13 cellular contexts compared by ENCODE assay signal in genomic region chr20:41392871-41393704, GRCh38. TPM values are rescaled to one million over a fixed set of nuclear protein-coding genes. Genes with fewer than 3 reads are reported as not detected.
A peak's percentile ranks its signal among the peaks of the same experiment; 100 is the strongest.
DNase-seq lines count a peak whose midpoint lies in the region; ATAC-seq, FAIRE-seq and TF ChIP-seq lines count a peak whose summit lies in the region.
"Had no signal": no experiment of that assay in that cellular context is flagged by ENCODE, and none has a peak within 500 bp of the region (broad histone marks: within the 10 kb centered on the region; RNA-seq: fewer than 3 reads in every experiment).

No MANE protein-coding gene starts in this region.

- no peak for TF ChIP-seq CTCF in body of pancreas (IDR thresholded peaks at IDR 0.05)
- no peak for TF ChIP-seq CTCF in D721Med (IDR thresholded peaks at IDR 0.05; ENCODE audit: insufficient read depth, missing control alignments)

- H3K4me1 ChIP-seq in body of pancreas: no peaks in the 10 kb centered on the region
- H3K4me1 ChIP-seq in neuron (ENCODE audit: insufficient read depth, low read length): peaks cover 37% of the 10 kb centered on the region

- TF ChIP-seq POLR2A in body of pancreas (IDR thresholded peaks at IDR 0.05): no peak

- H3K36me3 ChIP-seq in body of pancreas (replicated peaks in 1 of 2; ENCODE audit: insufficient read depth in 1 of 2, low read depth in 2 of 2) (no peaks in the 10 kb centered on the region), neuron (ENCODE audit: insufficient read depth, low read length) (no peaks in the 10 kb centered on the region)

- peak overlapping the region; percentile 17 for H2AFZ ChIP-seq in neuron (ENCODE audit: low read depth, low read length)

- no peak for FAIRE-seq in D721Med (lab: Jason Lieb, UNC)
- FAIRE-seq: A204.1, GM18507 had no signal

- WGBS in body of pancreas, 2 donors: 68 to 79% methylated on average over 9 to 12 of the region's 12 CpGs

- peak; percentile 59 for ATAC-seq in body of pancreas
- ATAC-seq in HG03025 (IDR thresholded peaks at IDR 0.05; ENCODE audit: low FRiP score, unreplicated experiment): no peak
- ATAC-seq in stimulated activated naive CD8-positive, alpha-beta T cell treated with anti-CD3 and anti-CD28 coated beads, Interleukin-15, Interleukin-2, amounts not matched to agents 100 U/mL and 50 U/mL, for 24 hours: no peak

- intact Hi-C loops in body of pancreas (cut with DNase I) (no loop called here), head of caudate nucleus (cut with DNase I) (no loop called here)

- no peaks in the 10 kb centered on the region for H3K27me3 ChIP-seq in body of pancreas
- H3K27me3 ChIP-seq in neuron (ENCODE audit: insufficient read depth, low read length): no peaks in the 10 kb centered on the region

- H3K27ac ChIP-seq in body of pancreas: no peak overlapping the region

- DNase-seq in AG20443 (ENCODE audit: low spot score) (peak; percentile 42), body of pancreas (peak in 3 of 4 donors; percentile 37 to 58 (median 44)), head of caudate nucleus (peak in 39 of 42 donors; percentile 12 to 78 (median 56)), DMS 273 (lab: John Stamatoyannopoulos, UW; ENCODE audit: unreplicated experiment) (no peak), D721Med (ENCODE audit: insufficient read length, low spot score) (no peak)
- DNase-seq in stimulated activated naive CD8-positive, alpha-beta T cell treated with anti-CD3 and anti-CD28 coated beads, Interleukin-15, Interleukin-2, amounts not matched to agents 100 U/mL and 50 U/mL, for 24 hours: no peak
- DNase-seq: NCI-H1930 had no signal

- no peak overlapping the region for H3K4me3 ChIP-seq in body of pancreas
- no peak overlapping the region for H3K4me3 ChIP-seq in neuron (ENCODE audit: low read length)
- H3K4me3 ChIP-seq: skin epidermis had no signal

- H3K9me3 ChIP-seq in body of pancreas: no peaks in the 10 kb centered on the region
- H3K9me3 ChIP-seq in neuron (ENCODE audit: low read length): peaks cover 2% of the 10 kb centered on the region

RNA-seq across cellular contexts. Expression of gene EMILIN3, which starts 26.5 kb away (rescaled TPM):
- total RNA-seq in body of pancreas: under 1 TPM in 1 of 2 donors, not detected in 1; 0.26 TPM
- total RNA-seq: T-helper 2 cell treated with Interferon-gamma antibody and Interleukin-4, amounts not matched to agents 100 ng/mL and 5 ng/mL, for 36 hours had no signal

RNA-seq across cellular contexts. Expression of gene LPIN3, which starts 52.5 kb away (rescaled TPM):
- total RNA-seq in body of pancreas: 10 to 100 TPM; 11.9 to 50.1 TPM

Comparison
In these comparisons a context has a peak if more than half of its experiments do, and no peak if none do; other contexts are left out.
1. DNase-seq: peak in AG20443 (single experiment), body of pancreas (3 of 4) and head of caudate nucleus (39 of 42); none in DMS 273 (single experiment), stimulated activated naive CD8-positive, alpha-beta T cell treated with anti-CD3 and anti-CD28 coated beads, Interleukin-15, Interleukin-2, amounts not matched to agents 100 U/mL and 50 U/mL, for 24 hours (single experiment) and D721Med (single experiment).